In the genomic region with DNA sequence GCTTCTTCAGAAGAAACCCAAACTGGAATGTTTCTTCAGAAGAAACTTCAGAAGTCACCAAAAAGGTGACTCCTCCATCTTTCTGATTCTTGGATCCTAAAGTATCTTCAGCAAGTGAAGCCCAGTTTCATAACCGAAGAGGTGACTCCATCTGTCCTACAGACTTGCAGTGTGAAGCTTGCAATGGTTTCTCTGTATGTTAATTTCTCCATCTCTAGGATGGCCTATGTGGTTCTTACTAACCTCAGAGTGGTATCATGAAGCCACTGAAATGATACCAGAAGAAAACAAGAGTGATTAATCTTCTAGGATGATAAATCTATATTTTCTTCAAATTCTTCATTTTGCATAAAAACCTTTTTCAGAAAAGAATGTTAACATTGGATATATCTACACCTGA, we compare ENCODE assay signal across 23 cellular contexts. TPM values are rescaled to one million over a fixed set of nuclear protein-coding genes. Genes with fewer than 3 reads are reported as not detected.
"Had no signal": no experiment of that assay in that cellular context is flagged by ENCODE, and none has a peak within 500 bp of the region (broad histone marks: within the 10 kb centered on the region; RNA-seq: fewer than 3 reads in every experiment).

No MANE protein-coding gene starts in this region.

- H3K27ac ChIP-seq: breast epithelium, KMS-11, PC-9 had no signal

- H3K4me1 ChIP-seq: breast epithelium had no signal

- H3K4me1 Mint-ChIP-seq: activated naive CD4-positive, alpha-beta T cell treated with anti-CD3 and anti-CD28 coated beads, Interleukin-2, amount 10 ng/mL, durations not matched to agents 7 days and 5 days; activated naive CD8-positive, alpha-beta T cell treated with anti-CD3 and anti-CD28 coated beads, Interleukin-2, amount 10 ng/mL, durations not matched to agents 7 days and 5 days had no signal

- H3K27ac Mint-ChIP-seq: activated CD8-positive, alpha-beta T cell treated with anti-CD3 and anti-CD28 coated beads for 36 hours; activated naive CD4-positive, alpha-beta T cell treated with anti-CD3 and anti-CD28 coated beads, Interleukin-2, amount 10 ng/mL, durations not matched to agents 7 days and 5 days; activated naive CD8-positive, alpha-beta T cell treated with anti-CD3 and anti-CD28 coated beads, Interleukin-2, amount 10 ng/mL, durations not matched to agents 7 days and 5 days; activated T-helper 2 cell treated with anti-CD3 and anti-CD28 coated beads, Interferon-gamma antibody, Interleukin-2, Interleukin-4, amounts not matched to agents 10 μg/mL and 5 μg/mL and 100 μg/mL, durations not matched to agents 14 hours and 24 hours and 36 hours; T-helper 1 cell treated with Interleukin-12 subunit alpha and Interleukin-12 subunit beta and Interleukin-4 antibody, amounts not matched to agents 30 μg/mL and 1 μg/mL, for 36 hours had no signal

- H3K36me3 ChIP-seq: breast epithelium had no signal

- H3K4me3 Mint-ChIP-seq: activated CD8-positive, alpha-beta T cell treated with anti-CD3 and anti-CD28 coated beads for 36 hours; activated naive CD4-positive, alpha-beta T cell treated with anti-CD3 and anti-CD28 coated beads, Interleukin-2, amount 10 ng/mL, durations not matched to agents 7 days and 5 days; activated naive CD8-positive, alpha-beta T cell treated with anti-CD3 and anti-CD28 coated beads, Interleukin-2, amount 10 ng/mL, durations not matched to agents 7 days and 5 days; T-helper 1 cell treated with Interleukin-12 subunit alpha and Interleukin-12 subunit beta and Interleukin-4 antibody, amounts not matched to agents 30 μg/mL and 1 μg/mL, for 36 hours had no signal

- H3K9me3 ChIP-seq: breast epithelium had no signal

- H3K9me3 Mint-ChIP-seq: activated CD8-positive, alpha-beta T cell treated with anti-CD3 and anti-CD28 coated beads for 36 hours; activated naive CD4-positive, alpha-beta T cell treated with anti-CD3 and anti-CD28 coated beads, Interleukin-2, amount 10 ng/mL, durations not matched to agents 7 days and 5 days; activated naive CD8-positive, alpha-beta T cell treated with anti-CD3 and anti-CD28 coated beads, Interleukin-2, amount 10 ng/mL, durations not matched to agents 7 days and 5 days; activated T-helper 2 cell treated with anti-CD3 and anti-CD28 coated beads, Interferon-gamma antibody, Interleukin-2, Interleukin-4, amounts not matched to agents 10 μg/mL and 5 μg/mL and 100 μg/mL, durations not matched to agents 14 hours and 24 hours and 36 hours; T-helper 1 cell treated with Interleukin-12 subunit alpha and Interleukin-12 subunit beta and Interleukin-4 antibody, amounts not matched to agents 30 μg/mL and 1 μg/mL, for 36 hours had no signal

- H3K27me3 ChIP-seq: breast epithelium had no signal

- H3K4me3 ChIP-seq: breast epithelium, PC-9 had no signal

- H2AFZ ChIP-seq: PC-9 had no signal

- H3K4me2 ChIP-seq: KMS-11, PC-9 had no signal

- ATAC-seq: activated CD4-positive, CD25-positive, alpha-beta regulatory T cell treated with anti-CD3 and anti-CD28 coated beads, Interleukin-2, amount 50 U/mL, for 24 hours; activated CD8-positive, alpha-beta T cell treated with anti-CD3 and anti-CD28 coated beads for 36 hours had no signal

- DNase-seq: activated CD4-positive, alpha-beta T cell treated with anti-CD3 and anti-CD28 coated beads, Interleukin-2, amount 50 U/mL, for 1 hour; activated CD8-positive, alpha-beta memory T cell treated with anti-CD3 and anti-CD28 coated beads, Interleukin-2, amount 50 U/mL, for 4 hours; activated CD8-positive, alpha-beta T cell treated with anti-CD3 and anti-CD28 coated beads for 36 hours; activated gamma-delta T cell treated with Interleukin-2 at 50 U/mL for 16 hours; activated naive CD4-positive, alpha-beta T cell treated with anti-CD3 and anti-CD28 coated beads, Interleukin-2, amount 10 ng/mL, durations not matched to agents 7 days and 5 days; activated naive CD8-positive, alpha-beta T cell treated with anti-CD3 and anti-CD28 coated beads, Interleukin-2, amount 10 ng/mL, durations not matched to agents 7 days and 5 days; activated T-cell treated with anti-CD3 and anti-CD28 coated beads, Interleukin-2, amount 50 U/mL, for 1 hour; aorta; NCI-H1092; NCI-H1417; NCI-H2029; NCI-H345; NCI-H510A; NCI-H526 treated with DMSO at 0.1 percent for 48 hours; NK-92 treated with Interleukin-12 subunit alpha and Interleukin-12 subunit beta, amount 100 ng/mL, for 24 hours; PC-9; SHP77 treated with DMSO at 0.1 percent for 48 hours had no signal

- H3K9ac ChIP-seq: KMS-11 had no signal

- H3K36me3 Mint-ChIP-seq: activated naive CD4-positive, alpha-beta T cell treated with anti-CD3 and anti-CD28 coated beads, Interleukin-2, amount 10 ng/mL, durations not matched to agents 7 days and 5 days; activated naive CD8-positive, alpha-beta T cell treated with anti-CD3 and anti-CD28 coated beads, Interleukin-2, amount 10 ng/mL, durations not matched to agents 7 days and 5 days had no signal

RNA-seq across cellular contexts. Expression of gene AQP9, which starts 0.5 kb away (rescaled TPM):
- total RNA-seq: activated CD8-positive, alpha-beta T cell treated with anti-CD3 and anti-CD28 coated beads for 36 hours; PC-9; SK-MEL-5 had no signal
